1 cellular context compared by ENCODE assay signal in the genomic region with DNA sequence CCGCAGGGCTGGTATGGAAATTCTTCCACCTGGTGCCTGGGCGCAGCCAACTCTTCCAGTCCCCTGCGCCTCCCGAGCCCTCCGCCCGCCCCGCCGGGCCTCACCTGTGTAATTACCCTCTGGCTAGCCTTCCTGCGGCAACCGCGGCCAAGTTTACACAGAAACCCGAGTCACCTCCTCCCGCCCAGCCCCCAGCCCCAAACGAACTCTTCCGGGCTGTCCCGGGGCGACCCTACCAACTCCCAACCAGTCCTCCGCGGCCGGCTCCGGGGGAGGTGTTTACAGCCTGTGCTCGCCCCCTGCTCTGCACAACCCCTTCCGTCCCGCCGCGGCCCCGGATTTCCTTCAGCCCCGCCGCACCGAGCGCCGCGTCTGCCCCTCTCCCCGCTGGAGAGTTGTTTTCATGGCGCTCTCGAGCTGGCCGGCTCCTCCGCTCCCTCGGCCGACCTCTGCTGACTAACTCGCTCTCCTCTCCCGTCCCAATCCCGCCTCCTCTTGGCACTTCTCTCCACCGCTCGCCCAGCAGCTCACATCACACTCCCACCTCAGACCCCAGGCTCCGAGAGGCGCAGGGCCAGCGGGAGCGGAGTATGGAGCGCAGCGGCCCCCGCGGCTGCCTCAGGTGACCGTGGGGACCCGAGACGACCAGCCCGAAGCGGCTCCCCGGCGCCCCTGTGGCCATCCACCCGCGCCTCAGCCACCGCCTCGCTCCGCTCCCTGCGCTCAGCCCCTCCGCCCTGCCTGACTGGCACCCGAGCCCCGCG.
TF ChIP-seq lines count a peak whose summit lies in the region.

No MANE protein-coding gene starts in this region.

TF ChIP-seq in HEK293, 187 proteins besides CTCF, POLR2A, EP300 and RAD21 (continued from another document):
- TF ChIP-seq, protein P1, sequence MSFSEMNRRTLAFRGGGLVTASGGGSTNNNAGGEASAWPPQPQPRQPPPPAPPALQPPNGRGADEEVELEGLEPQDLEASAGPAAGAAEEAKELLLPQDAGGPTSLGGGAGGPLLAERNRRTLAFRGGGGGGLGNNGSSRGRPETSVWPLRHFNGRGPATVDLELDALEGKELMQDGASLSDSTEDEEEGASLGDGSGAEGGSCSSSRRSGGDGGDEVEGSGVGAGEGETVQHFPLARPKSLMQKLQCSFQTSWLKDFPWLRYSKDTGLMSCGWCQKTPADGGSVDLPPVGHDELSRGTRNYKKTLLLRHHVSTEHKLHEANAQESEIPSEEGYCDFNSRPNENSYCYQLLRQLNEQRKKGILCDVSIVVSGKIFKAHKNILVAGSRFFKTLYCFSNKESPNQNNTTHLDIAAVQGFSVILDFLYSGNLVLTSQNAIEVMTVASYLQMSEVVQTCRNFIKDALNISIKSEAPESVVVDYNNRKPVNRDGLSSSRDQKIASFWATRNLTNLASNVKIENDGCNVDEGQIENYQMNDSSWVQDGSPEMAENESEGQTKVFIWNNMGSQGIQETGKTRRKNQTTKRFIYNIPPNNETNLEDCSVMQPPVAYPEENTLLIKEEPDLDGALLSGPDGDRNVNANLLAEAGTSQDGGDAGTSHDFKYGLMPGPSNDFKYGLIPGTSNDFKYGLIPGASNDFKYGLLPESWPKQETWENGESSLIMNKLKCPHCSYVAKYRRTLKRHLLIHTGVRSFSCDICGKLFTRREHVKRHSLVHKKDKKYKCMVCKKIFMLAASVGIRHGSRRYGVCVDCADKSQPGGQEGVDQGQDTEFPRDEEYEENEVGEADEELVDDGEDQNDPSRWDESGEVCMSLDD (tag by site-specific recombination; IDR thresholded peaks at IDR 0.05) = peak; percentile 57; the same call in 1 of the 2 replicates
- TF ChIP-seq ZNF501 (tag by site-specific recombination; IDR thresholded peaks at IDR 0.05) = 0 out of 2 replicates have a peak, but pooled peaks have one; percentile 19
- peak; percentile 32; the same call in 1 of the 2 replicates for TF ChIP-seq KLF1 (tag by site-specific recombination; IDR thresholded peaks at IDR 0.05)
- TF ChIP-seq GLIS1 (tag by site-specific recombination; IDR thresholded peaks at IDR 0.05) = peak; percentile 59
- TF ChIP-seq, protein P2, sequence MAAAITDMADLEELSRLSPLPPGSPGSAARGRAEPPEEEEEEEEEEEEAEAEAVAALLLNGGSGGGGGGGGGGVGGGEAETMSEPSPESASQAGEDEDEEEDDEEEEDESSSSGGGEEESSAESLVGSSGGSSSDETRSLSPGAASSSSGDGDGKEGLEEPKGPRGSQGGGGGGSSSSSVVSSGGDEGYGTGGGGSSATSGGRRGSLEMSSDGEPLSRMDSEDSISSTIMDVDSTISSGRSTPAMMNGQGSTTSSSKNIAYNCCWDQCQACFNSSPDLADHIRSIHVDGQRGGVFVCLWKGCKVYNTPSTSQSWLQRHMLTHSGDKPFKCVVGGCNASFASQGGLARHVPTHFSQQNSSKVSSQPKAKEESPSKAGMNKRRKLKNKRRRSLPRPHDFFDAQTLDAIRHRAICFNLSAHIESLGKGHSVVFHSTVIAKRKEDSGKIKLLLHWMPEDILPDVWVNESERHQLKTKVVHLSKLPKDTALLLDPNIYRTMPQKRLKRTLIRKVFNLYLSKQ (tag by site-specific recombination; IDR thresholded peaks at IDR 0.05; ENCODE audit: borderline replicate concordance) = no peak
- TF ChIP-seq SP2 (tag by site-specific recombination; IDR thresholded peaks at IDR 0.05) = peak; percentile 73
- peak; percentile 78 for TF ChIP-seq GLIS2 (tag by site-specific recombination; IDR thresholded peaks at IDR 0.05)
- TF ChIP-seq ZBTB8A (tag by site-specific recombination; IDR thresholded peaks at IDR 0.05) = peak; percentile 85
- TF ChIP-seq, protein P3, sequence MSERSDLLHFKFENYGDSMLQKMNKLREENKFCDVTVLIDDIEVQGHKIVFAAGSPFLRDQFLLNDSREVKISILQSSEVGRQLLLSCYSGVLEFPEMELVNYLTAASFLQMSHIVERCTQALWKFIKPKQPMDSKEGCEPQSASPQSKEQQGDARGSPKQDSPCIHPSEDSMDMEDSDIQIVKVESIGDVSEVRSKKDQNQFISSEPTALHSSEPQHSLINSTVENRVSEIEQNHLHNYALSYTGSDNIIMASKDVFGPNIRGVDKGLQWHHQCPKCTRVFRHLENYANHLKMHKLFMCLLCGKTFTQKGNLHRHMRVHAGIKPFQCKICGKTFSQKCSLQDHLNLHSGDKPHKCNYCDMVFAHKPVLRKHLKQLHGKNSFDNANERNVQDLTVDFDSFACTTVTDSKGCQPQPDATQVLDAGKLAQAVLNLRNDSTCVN (tag by site-specific recombination; optimal IDR thresholded peaks at IDR 0.05) = peak; percentile 62
- TF ChIP-seq ZBTB20 (tag by site-specific recombination; IDR thresholded peaks at IDR 0.05) = peak; percentile 71; the same call in 1 of the 2 replicates
- TF ChIP-seq ZNF48 (tag by site-specific recombination; IDR thresholded peaks at IDR 0.05) = no peak
- no peak for TF ChIP-seq ZNF529 (tag by site-specific recombination; IDR thresholded peaks at IDR 0.05; ENCODE audit: insufficient replicate concordance)
- no peak for TF ChIP-seq ZNF223 (tag by site-specific recombination; IDR thresholded peaks at IDR 0.05)
- TF ChIP-seq SP7 (tag by site-specific recombination; IDR thresholded peaks at IDR 0.05) = peak; percentile 36
- peak; percentile 15; the same call in 1 of the 2 replicates for TF ChIP-seq KLF8 (tag by site-specific recombination; IDR thresholded peaks at IDR 0.05)
- 0 out of 2 replicates have a peak, but pooled peaks have one; percentile 31 for TF ChIP-seq ZNF2 (tag by site-specific recombination; IDR thresholded peaks at IDR 0.05)
- peak; percentile 18; the same call in 1 of the 2 replicates for TF ChIP-seq ZIC2 (tag by site-specific recombination; IDR thresholded peaks at IDR 0.05)
- no peak for TF ChIP-seq SALL2 (tag by site-specific recombination; IDR thresholded peaks at IDR 0.05; ENCODE audit: borderline replicate concordance)
- TF ChIP-seq, protein P4, sequence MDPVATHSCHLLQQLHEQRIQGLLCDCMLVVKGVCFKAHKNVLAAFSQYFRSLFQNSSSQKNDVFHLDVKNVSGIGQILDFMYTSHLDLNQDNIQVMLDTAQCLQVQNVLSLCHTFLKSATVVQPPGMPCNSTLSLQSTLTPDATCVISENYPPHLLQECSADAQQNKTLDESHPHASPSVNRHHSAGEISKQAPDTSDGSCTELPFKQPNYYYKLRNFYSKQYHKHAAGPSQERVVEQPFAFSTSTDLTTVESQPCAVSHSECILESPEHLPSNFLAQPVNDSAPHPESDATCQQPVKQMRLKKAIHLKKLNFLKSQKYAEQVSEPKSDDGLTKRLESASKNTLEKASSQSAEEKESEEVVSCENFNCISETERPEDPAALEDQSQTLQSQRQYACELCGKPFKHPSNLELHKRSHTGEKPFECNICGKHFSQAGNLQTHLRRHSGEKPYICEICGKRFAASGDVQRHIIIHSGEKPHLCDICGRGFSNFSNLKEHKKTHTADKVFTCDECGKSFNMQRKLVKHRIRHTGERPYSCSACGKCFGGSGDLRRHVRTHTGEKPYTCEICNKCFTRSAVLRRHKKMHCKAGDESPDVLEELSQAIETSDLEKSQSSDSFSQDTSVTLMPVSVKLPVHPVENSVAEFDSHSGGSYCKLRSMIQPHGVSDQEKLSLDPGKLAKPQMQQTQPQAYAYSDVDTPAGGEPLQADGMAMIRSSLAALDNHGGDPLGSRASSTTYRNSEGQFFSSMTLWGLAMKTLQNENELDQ (tag by site-specific recombination; IDR thresholded peaks at IDR 0.05; ENCODE audit: low read depth) = no peak
- TF ChIP-seq, protein P5, sequence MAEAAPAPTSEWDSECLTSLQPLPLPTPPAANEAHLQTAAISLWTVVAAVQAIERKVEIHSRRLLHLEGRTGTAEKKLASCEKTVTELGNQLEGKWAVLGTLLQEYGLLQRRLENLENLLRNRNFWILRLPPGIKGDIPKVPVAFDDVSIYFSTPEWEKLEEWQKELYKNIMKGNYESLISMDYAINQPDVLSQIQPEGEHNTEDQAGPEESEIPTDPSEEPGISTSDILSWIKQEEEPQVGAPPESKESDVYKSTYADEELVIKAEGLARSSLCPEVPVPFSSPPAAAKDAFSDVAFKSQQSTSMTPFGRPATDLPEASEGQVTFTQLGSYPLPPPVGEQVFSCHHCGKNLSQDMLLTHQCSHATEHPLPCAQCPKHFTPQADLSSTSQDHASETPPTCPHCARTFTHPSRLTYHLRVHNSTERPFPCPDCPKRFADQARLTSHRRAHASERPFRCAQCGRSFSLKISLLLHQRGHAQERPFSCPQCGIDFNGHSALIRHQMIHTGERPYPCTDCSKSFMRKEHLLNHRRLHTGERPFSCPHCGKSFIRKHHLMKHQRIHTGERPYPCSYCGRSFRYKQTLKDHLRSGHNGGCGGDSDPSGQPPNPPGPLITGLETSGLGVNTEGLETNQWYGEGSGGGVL (tag by site-specific recombination; IDR thresholded peaks at IDR 0.05) = peak; percentile 77
- TF ChIP-seq ZXDB (tag by site-specific recombination; IDR thresholded peaks at IDR 0.05) = peak; percentile 30; the same call in 1 of the 2 replicates
- TF ChIP-seq ZNF843 (tag by site-specific recombination; IDR thresholded peaks at IDR 0.05) = 0 out of 2 replicates have a peak, but pooled peaks have one; percentile 28
